ENCODE assay signal across 12 cellular contexts in the genomic region with DNA sequence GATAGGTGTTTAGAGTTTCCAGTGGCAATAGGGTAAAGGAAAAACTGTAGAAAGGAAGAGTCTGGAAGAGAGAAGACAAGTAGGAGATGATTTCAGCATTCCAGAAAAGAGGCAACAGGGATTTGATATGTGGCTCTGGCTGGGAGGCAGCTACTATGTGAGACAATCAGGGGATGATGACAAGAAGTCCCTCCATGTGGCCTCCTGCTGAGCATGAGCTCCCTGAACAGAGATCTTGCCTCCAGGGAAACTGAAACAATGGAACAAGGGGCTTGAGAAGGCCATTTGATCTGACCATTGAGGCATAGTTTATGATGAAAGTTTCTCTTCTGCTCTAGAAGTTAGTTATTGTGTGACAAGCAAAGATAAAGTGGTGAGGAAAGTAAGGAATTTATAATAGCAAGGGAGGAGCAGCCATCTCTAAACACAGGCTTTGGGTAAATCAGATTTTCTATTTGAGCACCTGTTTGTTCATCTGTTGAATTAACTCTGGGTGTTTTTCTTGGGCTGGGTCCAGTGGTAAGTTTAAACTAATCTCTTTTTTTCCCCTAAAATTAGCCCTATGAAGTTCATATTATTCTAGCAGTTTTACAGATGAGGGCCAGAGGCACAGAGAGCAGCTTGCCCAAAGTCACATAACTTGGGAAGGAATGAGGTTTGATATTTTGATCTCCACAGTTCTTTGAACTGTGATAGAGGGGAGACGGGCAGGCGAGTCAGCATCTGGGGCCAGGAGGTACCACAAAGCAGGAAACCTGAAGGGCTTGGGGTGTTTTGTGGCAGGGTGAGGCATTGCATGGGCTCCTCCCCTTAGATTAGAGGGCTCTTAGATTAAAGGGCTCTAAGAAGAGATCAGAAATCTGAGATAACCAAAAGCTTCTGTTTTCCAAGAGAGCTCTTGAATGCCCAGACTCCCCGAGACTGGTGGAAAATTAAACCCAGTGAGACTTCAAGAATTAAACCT. TPM values are rescaled to one million over a fixed set of nuclear protein-coding genes. Genes with fewer than 3 reads are reported as not detected.
A peak's percentile ranks its signal among the peaks of the same experiment; 100 is the strongest.
DNase-seq lines count a peak whose midpoint lies in the region; ATAC-seq lines count a peak whose summit lies in the region.
"Had no signal": no experiment of that assay in that cellular context is flagged by ENCODE, and none has a peak within 500 bp of the region (broad histone marks: within the 10 kb centered on the region; RNA-seq: fewer than 3 reads in every experiment).

No MANE protein-coding gene starts in this region.

- H3K36me3 ChIP-seq in ectodermal cell (ENCODE audit: control insufficient read depth, insufficient read depth, low read length) = no peaks in the 10 kb centered on the region
- H3K36me3 ChIP-seq: transverse colon had no signal

- intact Hi-C loops in posterior cingulate gyrus (cut with DNase I) = no loop called here

- H3K4me3 ChIP-seq in ectodermal cell (ENCODE audit: insufficient read depth, low read depth, low read length) = no peak overlapping the region
- H3K4me3 ChIP-seq: transverse colon had no signal

- peaks cover 8% of the 10 kb centered on the region for H3K4me1 ChIP-seq in ectodermal cell (ENCODE audit: control insufficient read depth, insufficient read depth, low read length)
- H3K4me1 ChIP-seq: transverse colon had no signal

- 80 to 82% methylated on average over 3 of the region's 3 CpGs for WGBS in ectodermal cell, 2 experiments

- DNase-seq in activated T-cell treated with anti-CD3 and anti-CD28 coated beads for 1 hour (ENCODE audit: low read depth) (peak; percentile 17), activated T-cell treated with anti-CD3 and anti-CD28 coated beads for 4 hours (no peak), NCI-H2107 treated with DMSO at 0.1 percent for 48 hours (lab: John Stamatoyannopoulos, UW; ENCODE audit: unreplicated experiment) (no peak), posterior cingulate gyrus (no peak)
- DNase-seq in activated CD4-positive, alpha-beta T cell treated with anti-CD3 and anti-CD28 coated beads, Interleukin-2, amount 50 U/mL, for 1 hour = peak; percentile 39
- DNase-seq in stimulated activated naive CD8-positive, alpha-beta T cell treated with anti-CD3 and anti-CD28 coated beads, Interleukin-15, Interleukin-2, amounts not matched to agents 100 U/mL and 50 U/mL, for 24 hours = peak; percentile 27
- DNase-seq: aorta, DMS79, NCI-H226, transverse colon had no signal

- no peaks in the 10 kb centered on the region for H3K9me3 ChIP-seq in ectodermal cell (ENCODE audit: control insufficient read depth, low read length)
- H3K9me3 ChIP-seq: transverse colon had no signal

- peak overlapping the region; percentile 44 for H3K27ac ChIP-seq in ectodermal cell (ENCODE audit: insufficient read depth, low read depth, low read length, poor library complexity, severe bottlenecking)
- H3K27ac ChIP-seq: transverse colon had no signal

- ATAC-seq in stimulated activated naive CD8-positive, alpha-beta T cell treated with anti-CD3 and anti-CD28 coated beads, Interleukin-15, Interleukin-2, amounts not matched to agents 100 U/mL and 50 U/mL, for 24 hours = peak; percentile 92
- ATAC-seq in GM18519 (IDR thresholded peaks at IDR 0.05; ENCODE audit: low FRiP score, unreplicated experiment) = no peak

- no peaks in the 10 kb centered on the region for H3K27me3 ChIP-seq in ectodermal cell (ENCODE audit: control insufficient read depth, insufficient read depth, low read length, poor library complexity, severe bottlenecking)

RNA-seq across cellular contexts. Expression of a gene that starts 2.8 kb away (rescaled TPM):
- polyA plus RNA-seq in ectodermal cell (2013, experiment 1 of 4) = not detected
- polyA plus RNA-seq in ectodermal cell (2013, experiment 2 of 4) = not detected
- polyA plus RNA-seq in ectodermal cell (2013, experiment 3 of 4) = not detected
- not detected for polyA plus RNA-seq in ectodermal cell (2013, experiment 4 of 4)
- polyA plus RNA-seq: aorta had no signal

RNA-seq across cellular contexts. Expression of a gene that starts 7.3 kb away (rescaled TPM):
- polyA plus RNA-seq in ectodermal cell (2013, experiment 1 of 4) = not detected
- polyA plus RNA-seq in ectodermal cell (2013, experiment 2 of 4) = not detected
- not detected for polyA plus RNA-seq in ectodermal cell (2013, experiment 3 of 4)
- polyA plus RNA-seq in ectodermal cell (2013, experiment 4 of 4) = not detected
- polyA plus RNA-seq: aorta had no signal

Comparison
In these comparisons a context has a peak if more than half of its experiments do, and no peak if none do; other contexts are left out.
1. DNase-seq: peak in activated T-cell treated with anti-CD3 and anti-CD28 coated beads for 1 hour (single experiment), activated CD4-positive, alpha-beta T cell treated with anti-CD3 and anti-CD28 coated beads, Interleukin-2, amount 50 U/mL, for 1 hour (single experiment) and stimulated activated naive CD8-positive, alpha-beta T cell treated with anti-CD3 and anti-CD28 coated beads, Interleukin-15, Interleukin-2, amounts not matched to agents 100 U/mL and 50 U/mL, for 24 hours (single experiment); none in activated T-cell treated with anti-CD3 and anti-CD28 coated beads for 4 hours (single experiment), NCI-H2107 treated with DMSO at 0.1 percent for 48 hours (single experiment) and posterior cingulate gyrus (0 of 10).